31 cellular contexts compared by ENCODE assay signal in genomic region chr7:138699661-138700060, GRCh38. TPM values are rescaled to one million over a fixed set of nuclear protein-coding genes. Genes with fewer than 3 reads are reported as not detected.
"Had no signal": no experiment of that assay in that cellular context is flagged by ENCODE, and none has a peak within 500 bp of the region (broad histone marks: within the 10 kb centered on the region; RNA-seq: fewer than 3 reads in every experiment).

No MANE protein-coding gene starts in this region.

- H3K27me3 ChIP-seq: colonic mucosa, esophagus squamous epithelium, gastrocnemius medialis, left lung had no signal

- H3K36me3 Mint-ChIP-seq: memory B cell, mesothelial cell of epicardium had no signal

- H3K27me3 Mint-ChIP-seq: dendritic cell treated with granulocyte-macrophage colony-stimulating factor and Interleukin-4, amounts not matched to agents 40 ng/mL and 50 ng/mL, for 4 days had no signal

- DNase-seq: colonic mucosa; cortex of kidney; effector CD8-positive, alpha-beta T cell; effector memory CD8-positive, alpha-beta T cell; endodermal cell; erythroblast; esophagus squamous epithelium; foreskin fibroblast; foreskin melanocyte; gastrocnemius medialis; glutamatergic neuron; heart right ventricle; hippocampal formation; left cardiac atrium; left lung; left ventricle myocardium superior; mammary epithelial cell; mesendoderm; mucosa of descending colon had no signal

- H3K9me3 ChIP-seq: colonic mucosa, esophagus squamous epithelium, gastrocnemius medialis, heart right ventricle, left lung, mucosa of descending colon had no signal

- H3K4me1 Mint-ChIP-seq: endodermal cell, memory B cell, mesothelial cell of epicardium had no signal

- ATAC-seq: effector memory CD8-positive, alpha-beta T cell; esophagus mucosa; gastrocnemius medialis; heart right ventricle; left cardiac atrium; left lung; left ventricle myocardium superior; mucosa of descending colon had no signal

- H3K27ac Mint-ChIP-seq: dendritic cell treated with granulocyte-macrophage colony-stimulating factor and Interleukin-4, amounts not matched to agents 40 ng/mL and 50 ng/mL, for 4 days; effector memory CD8-positive, alpha-beta T cell; endodermal cell; memory B cell; mesothelial cell of epicardium had no signal

- H3K4me3 Mint-ChIP-seq: dendritic cell treated with granulocyte-macrophage colony-stimulating factor and Interleukin-4, amounts not matched to agents 40 ng/mL and 50 ng/mL, for 4 days; effector memory CD8-positive, alpha-beta T cell; endodermal cell; memory B cell; mesothelial cell of epicardium had no signal

- H3K4me1 ChIP-seq: colonic mucosa, esophagus squamous epithelium, gastrocnemius medialis, heart right ventricle, left lung had no signal

- H3K9me3 Mint-ChIP-seq: effector memory CD8-positive, alpha-beta T cell; endodermal cell had no signal

- H3K4me3 ChIP-seq: colonic mucosa, esophagus squamous epithelium, gastrocnemius medialis, heart right ventricle, left lung, lung, mucosa of descending colon had no signal

- H3K36me3 ChIP-seq: colonic mucosa, esophagus squamous epithelium, gastrocnemius medialis, heart right ventricle, left lung had no signal

- H3K27ac ChIP-seq: colonic mucosa, epithelial cell of prostate, esophagus squamous epithelium, gastrocnemius medialis, heart right ventricle, left lung had no signal

RNA-seq across cellular contexts. Expression of gene SVOPL, which starts 1.5 kb away (rescaled TPM):
- total RNA-seq: chondrocyte, dermis microvascular lymphatic vessel endothelial cell, esophagus mucosa, gastrocnemius medialis, glomerular endothelial cell, heart right ventricle, kidney epithelial cell, left cardiac atrium, left ventricle myocardium superior, myocyte had no signal
- polyA plus RNA-seq: heart right ventricle, keratinocyte, mammary epithelial cell had no signal
